8 cellular contexts compared by ENCODE assay signal in genomic region chr1:109821221-109821669, GRCh38. TPM values are rescaled to one million over a fixed set of nuclear protein-coding genes. Genes with fewer than 3 reads are reported as not detected.
DNase-seq lines count a peak whose midpoint lies in the region; ATAC-seq and TF ChIP-seq lines count a peak whose summit lies in the region.

No MANE protein-coding gene starts in this region.

- TF ChIP-seq POLR2A in lower leg skin (IDR thresholded peaks at IDR 0.05) = no peak

- ATAC-seq in HG03460 (IDR thresholded peaks at IDR 0.05; ENCODE audit: unreplicated experiment) (no peak), GM21360 (IDR thresholded peaks at IDR 0.05; ENCODE audit: unreplicated experiment) (no peak), GM21515 (IDR thresholded peaks at IDR 0.05; ENCODE audit: unreplicated experiment) (no peak)

- no peak overlapping the region for H3K4me3 ChIP-seq in astrocyte of the spinal cord (ENCODE audit: low read depth, low read length)
- H3K4me3 ChIP-seq in lower leg skin (ENCODE audit: low read depth, poor library complexity, severe bottlenecking) = no peak overlapping the region

- intact Hi-C loops in lower leg skin (cut with DNase I; ENCODE audit: low total_unique reads) = no loop called here

- peak; percentile 92 for DNase-seq in AG09319 (ENCODE audit: extremely low read depth, low read depth)
- DNase-seq in Kasumi-1 (lab: John Stamatoyannopoulos, UW) = peak; percentile 41 to 43
- peak; percentile 90 for DNase-seq in astrocyte of the spinal cord (ENCODE audit: low read depth, low spot score)
- DNase-seq in lower leg skin (ENCODE audit: low spot score in 2 of 2) = peak; percentile 78 to 95
- no peak for DNase-seq in SHP77 (lab: John Stamatoyannopoulos, UW)

- in situ Hi-C loops in astrocyte of the spinal cord (cut with HindIII; ENCODE audit: low sequenced_read_pairs) = no loop called here

- TF ChIP-seq CTCF in AG09319 (IDR thresholded peaks at IDR 0.05; ENCODE audit: low read depth, low read length) = no peak
- no peak for TF ChIP-seq CTCF in astrocyte of the spinal cord (IDR thresholded peaks at IDR 0.05; ENCODE audit: low read depth, low read length)
- no peak for TF ChIP-seq CTCF in lower leg skin (IDR thresholded peaks at IDR 0.05)

- WGBS in lower leg skin, 2 donors = 23 to 24% methylated on average over 8 of the region's 8 CpGs

RNA-seq across cellular contexts. Expression of gene EPS8L3, which starts 57.5 kb away (rescaled TPM):
- total RNA-seq in lower leg skin = not detected

Comparison
In these comparisons a context has a peak if more than half of its experiments do, and no peak if none do; other contexts are left out.
1. DNase-seq: peak in AG09319 (single experiment), Kasumi-1 (2 of 2), astrocyte of the spinal cord (single experiment) and lower leg skin (2 of 2); none in SHP77 (0 of 2).